In genomic region chr10:103282961-103283360, GRCh38 we compare ENCODE assay signal across 22 cellular contexts. TPM values are rescaled to one million over a fixed set of nuclear protein-coding genes. Genes with fewer than 3 reads are reported as not detected.
DNase-seq lines count a peak whose midpoint lies in the region; FAIRE-seq and TF ChIP-seq lines count a peak whose summit lies in the region.
"Had no signal": no experiment of that assay in that cellular context is flagged by ENCODE, and none has a peak within 500 bp of the region (broad histone marks: within the 10 kb centered on the region; RNA-seq: fewer than 3 reads in every experiment).

No MANE protein-coding gene starts in this region.

- H3K9ac ChIP-seq in MM.1S (ENCODE audit: low read length), result no peak overlapping the region

- H3K4me1 ChIP-seq in MM.1S (ENCODE audit: low read length), result no peaks in the 10 kb centered on the region

- no peaks in the 10 kb centered on the region for H3F3A ChIP-seq in MM.1S (ENCODE audit: insufficient read depth, low read length)

- H2AFZ ChIP-seq in MM.1S (ENCODE audit: low read length), result no peak overlapping the region

- peaks cover 21% of the 10 kb centered on the region for H3K27me3 Mint-ChIP-seq in glutamatergic neuron (ENCODE audit: unreplicated experiment)

- no peaks in the 10 kb centered on the region for H3K9me2 ChIP-seq in MM.1S (replicated peaks; ENCODE audit: insufficient read depth, low read length)

- peak; percentile 64 for FAIRE-seq in D721Med (lab: Jason Lieb, UNC)
- FAIRE-seq: A204.1, GM12892, GM18507, HTR-8/SVneo had no signal

- DNase-seq in D721Med (ENCODE audit: insufficient read length, low spot score), result no peak
- DNase-seq in G401 (ENCODE audit: low spot score), result peak; percentile 14
- no peak for DNase-seq in glutamatergic neuron
- DNase-seq in NCI-H524 (lab: John Stamatoyannopoulos, UW), result no peak
- DNase-seq in MM.1S, result no peak
- DNase-seq in HuH-7.5 (ENCODE audit: low spot score), result no peak
- DNase-seq: ACHN; BE2C; C1 segment of cervical spinal cord; CD4-positive, CD25-positive, alpha-beta regulatory T cell; CD8-positive, alpha-beta memory T cell; COR-L47; GDM1; H7; HFFc6 had no signal

- no peaks in the 10 kb centered on the region for H4K20me1 ChIP-seq in MM.1S (ENCODE audit: insufficient read depth, low read length)

- no peaks in the 10 kb centered on the region for H3K79me2 ChIP-seq in MM.1S (ENCODE audit: low read length)

- no peak overlapping the region for H3K4me3 ChIP-seq in MM.1S (ENCODE audit: low read length)
- H3K4me3 ChIP-seq: GM23338 had no signal

- peak overlapping the region; percentile 78; the same call in 1 of the 2 replicates for H3K27ac ChIP-seq in VCaP
- no peak overlapping the region for H3K27ac ChIP-seq in MM.1S (ENCODE audit: low read length)

- peak overlapping the region; percentile 100 for H3K4me3 Mint-ChIP-seq in glutamatergic neuron (ENCODE audit: unreplicated experiment)
- H3K4me3 Mint-ChIP-seq: CD4-positive, CD25-positive, alpha-beta regulatory T cell; CD8-positive, alpha-beta memory T cell; HFFc6; IgD-negative memory B cell had no signal

- H3K4me2 ChIP-seq in MM.1S (ENCODE audit: low read depth, low read length), result no peak overlapping the region

- in situ Hi-C loops in G401 (cut with HindIII; ENCODE audit: low sequenced_read_pairs), result no loop called here

- no peaks in the 10 kb centered on the region for H3K27me3 ChIP-seq in MM.1S (replicated peaks; ENCODE audit: insufficient read depth, low read length)
- H3K27me3 ChIP-seq: BE2C had no signal

- peak overlapping the region; percentile 69 for H3K27ac Mint-ChIP-seq in glutamatergic neuron (ENCODE audit: unreplicated experiment)
- H3K27ac Mint-ChIP-seq: CD4-positive, CD25-positive, alpha-beta regulatory T cell; CD8-positive, alpha-beta memory T cell; GM23338; HFFc6; IgD-negative memory B cell had no signal

- H3K9me3 ChIP-seq in MM.1S (replicated peaks; ENCODE audit: insufficient read depth, low read length), result no peaks in the 10 kb centered on the region
- H3K9me3 ChIP-seq: BE2C had no signal

- H3K36me3 ChIP-seq in MM.1S (replicated peaks; ENCODE audit: insufficient read depth, low read length), result no peaks in the 10 kb centered on the region

- peaks cover 27% of the 10 kb centered on the region for H3K4me1 Mint-ChIP-seq in glutamatergic neuron (ENCODE audit: low read depth, unreplicated experiment)

- peaks cover 24% of the 10 kb centered on the region for H3K9me3 Mint-ChIP-seq in glutamatergic neuron (ENCODE audit: unreplicated experiment)
- H3K9me3 Mint-ChIP-seq: GM23338 had no signal

- H3K36me3 Mint-ChIP-seq in glutamatergic neuron (ENCODE audit: unreplicated experiment), result peaks cover 23% of the 10 kb centered on the region
- H3K36me3 Mint-ChIP-seq: CD4-positive, CD25-positive, alpha-beta regulatory T cell; CD8-positive, alpha-beta memory T cell had no signal

- TF ChIP-seq CTCF in D721Med (IDR thresholded peaks at IDR 0.05; ENCODE audit: insufficient read depth, missing control alignments) (no peak), VCaP (conservative IDR thresholded peaks at IDR 0.05) (no peak), glutamatergic neuron (IDR thresholded peaks at IDR 0.05; ENCODE audit: partially characterized antibody, unreplicated experiment) (no peak), MM.1S (IDR thresholded peaks at IDR 0.05; ENCODE audit: low read length) (no peak)

RNA-seq across cellular contexts. Expression of gene INA, which starts 6.0 kb away (rescaled TPM):
- total RNA-seq in G401 (2014; rRNA removed; shearing (Covaris generic)), result 26.6 and 41.8 TPM in 2 replicates
- total RNA-seq in glutamatergic neuron (ENCODE audit: unreplicated experiment), result 625 TPM
- total RNA-seq: CD4-positive, CD25-positive, alpha-beta regulatory T cell had no signal

RNA-seq across cellular contexts. Expression of gene RPEL1, which starts 37.3 kb away (rescaled TPM):
- 0.03 and 0.06 TPM in 2 replicates for total RNA-seq in G401 (2014; rRNA removed; shearing (Covaris generic))
- total RNA-seq in glutamatergic neuron (ENCODE audit: unreplicated experiment), result not detected
- total RNA-seq: CD4-positive, CD25-positive, alpha-beta regulatory T cell; CD8-positive, alpha-beta memory T cell; GM23338; H7 had no signal

Comparison
In these comparisons a context has a peak if more than half of its experiments do, and no peak if none do; other contexts are left out.
1. RNA of gene INA, which starts 6.0 kb away (total RNA-seq): 625 TPM in glutamatergic neuron (single experiment); 26.6 to 41.8 TPM in G401; every median in the first group is over 10 times any median in the second.